1 cellular context compared by ENCODE assay signal in the genomic region with DNA sequence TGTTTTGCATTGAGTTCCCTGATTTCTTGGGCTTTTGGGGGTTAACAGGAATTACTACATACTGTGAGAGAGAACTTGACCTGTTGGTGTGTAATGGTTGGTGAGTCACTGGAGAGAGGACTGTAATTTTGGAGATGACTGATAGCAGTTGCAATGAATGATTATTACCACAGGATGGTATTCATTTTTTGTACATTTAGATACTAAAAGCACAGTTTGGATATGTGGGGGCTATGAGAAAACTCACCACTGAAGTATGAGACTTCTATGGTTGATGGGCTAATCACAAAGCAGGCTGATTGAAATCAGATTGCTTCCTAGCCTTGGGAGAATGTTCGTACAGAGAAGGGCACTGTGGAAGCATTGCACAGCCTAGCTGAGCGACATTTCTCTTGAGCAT.
TF ChIP-seq lines count a peak whose summit lies in the region.

No MANE protein-coding gene starts in this region.

TF ChIP-seq in WTC11, 78 proteins besides CTCF, POLR2A, EP300 and RAD21 (continued from another document):
- TF ChIP-seq, protein P1, sequence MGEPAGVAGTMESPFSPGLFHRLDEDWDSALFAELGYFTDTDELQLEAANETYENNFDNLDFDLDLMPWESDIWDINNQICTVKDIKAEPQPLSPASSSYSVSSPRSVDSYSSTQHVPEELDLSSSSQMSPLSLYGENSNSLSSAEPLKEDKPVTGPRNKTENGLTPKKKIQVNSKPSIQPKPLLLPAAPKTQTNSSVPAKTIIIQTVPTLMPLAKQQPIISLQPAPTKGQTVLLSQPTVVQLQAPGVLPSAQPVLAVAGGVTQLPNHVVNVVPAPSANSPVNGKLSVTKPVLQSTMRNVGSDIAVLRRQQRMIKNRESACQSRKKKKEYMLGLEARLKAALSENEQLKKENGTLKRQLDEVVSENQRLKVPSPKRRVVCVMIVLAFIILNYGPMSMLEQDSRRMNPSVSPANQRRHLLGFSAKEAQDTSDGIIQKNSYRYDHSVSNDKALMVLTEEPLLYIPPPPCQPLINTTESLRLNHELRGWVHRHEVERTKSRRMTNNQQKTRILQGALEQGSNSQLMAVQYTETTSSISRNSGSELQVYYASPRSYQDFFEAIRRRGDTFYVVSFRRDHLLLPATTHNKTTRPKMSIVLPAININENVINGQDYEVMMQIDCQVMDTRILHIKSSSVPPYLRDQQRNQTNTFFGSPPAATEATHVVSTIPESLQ (CRISPR knock-in tag; IDR thresholded peaks at IDR 0.05) = no peak
- TF ChIP-seq, protein P2, sequence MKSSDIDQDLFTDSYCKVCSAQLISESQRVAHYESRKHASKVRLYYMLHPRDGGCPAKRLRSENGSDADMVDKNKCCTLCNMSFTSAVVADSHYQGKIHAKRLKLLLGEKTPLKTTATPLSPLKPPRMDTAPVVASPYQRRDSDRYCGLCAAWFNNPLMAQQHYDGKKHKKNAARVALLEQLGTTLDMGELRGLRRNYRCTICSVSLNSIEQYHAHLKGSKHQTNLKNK (CRISPR knock-in tag; IDR thresholded peaks at IDR 0.05) = no peak
- no peak for TF ChIP-seq TP53 (CRISPR knock-in tag; IDR thresholded peaks at IDR 0.05)
- TF ChIP-seq, protein P3, sequence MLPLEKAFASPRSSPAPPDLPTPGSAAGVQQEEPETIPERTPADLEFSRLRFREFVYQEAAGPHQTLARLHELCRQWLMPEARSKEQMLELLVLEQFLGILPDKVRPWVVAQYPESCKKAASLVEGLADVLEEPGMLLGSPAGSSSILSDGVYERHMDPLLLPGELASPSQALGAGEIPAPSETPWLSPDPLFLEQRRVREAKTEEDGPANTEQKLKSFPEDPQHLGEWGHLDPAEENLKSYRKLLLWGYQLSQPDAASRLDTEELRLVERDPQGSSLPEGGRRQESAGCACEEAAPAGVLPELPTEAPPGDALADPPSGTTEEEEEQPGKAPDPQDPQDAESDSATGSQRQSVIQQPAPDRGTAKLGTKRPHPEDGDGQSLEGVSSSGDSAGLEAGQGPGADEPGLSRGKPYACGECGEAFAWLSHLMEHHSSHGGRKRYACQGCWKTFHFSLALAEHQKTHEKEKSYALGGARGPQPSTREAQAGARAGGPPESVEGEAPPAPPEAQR (CRISPR knock-in tag; IDR thresholded peaks at IDR 0.05) = no peak
